In the genomic region with DNA sequence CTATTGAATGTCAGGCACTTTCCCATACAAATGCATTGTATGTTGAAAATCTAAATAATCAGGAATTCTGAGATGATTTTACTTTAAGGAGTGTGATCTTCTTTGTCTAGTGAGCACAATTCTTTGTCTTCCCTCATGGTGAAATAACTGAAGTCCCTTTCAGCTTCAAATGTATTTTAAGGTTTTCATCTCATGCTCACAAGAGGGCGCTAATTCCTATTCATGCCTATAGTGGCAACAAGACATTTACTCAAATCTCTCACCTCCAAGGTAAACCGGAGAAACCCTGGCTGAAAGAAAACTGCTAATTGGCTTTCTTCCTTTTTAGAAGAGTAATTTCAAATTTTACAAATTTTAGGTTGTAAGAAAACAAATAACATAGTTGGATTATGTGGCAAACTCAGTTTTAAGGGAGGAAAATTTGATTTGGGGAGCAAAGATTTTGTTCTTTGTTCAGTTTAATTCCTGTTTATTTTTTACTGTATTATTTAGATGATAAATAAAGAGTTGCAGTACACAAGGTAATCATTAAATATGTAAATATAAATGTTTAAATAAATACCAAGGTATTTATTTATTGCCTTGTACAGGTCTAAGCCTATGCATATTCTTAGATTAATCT, we compare ENCODE assay signal across 1 cellular context.
TF ChIP-seq lines count a peak whose summit lies in the region.

No MANE protein-coding gene starts in this region.

TF ChIP-seq in H1, 55 proteins besides CTCF, POLR2A, EP300 and RAD21 (continued from another document):
- TF ChIP-seq, protein P1, sequence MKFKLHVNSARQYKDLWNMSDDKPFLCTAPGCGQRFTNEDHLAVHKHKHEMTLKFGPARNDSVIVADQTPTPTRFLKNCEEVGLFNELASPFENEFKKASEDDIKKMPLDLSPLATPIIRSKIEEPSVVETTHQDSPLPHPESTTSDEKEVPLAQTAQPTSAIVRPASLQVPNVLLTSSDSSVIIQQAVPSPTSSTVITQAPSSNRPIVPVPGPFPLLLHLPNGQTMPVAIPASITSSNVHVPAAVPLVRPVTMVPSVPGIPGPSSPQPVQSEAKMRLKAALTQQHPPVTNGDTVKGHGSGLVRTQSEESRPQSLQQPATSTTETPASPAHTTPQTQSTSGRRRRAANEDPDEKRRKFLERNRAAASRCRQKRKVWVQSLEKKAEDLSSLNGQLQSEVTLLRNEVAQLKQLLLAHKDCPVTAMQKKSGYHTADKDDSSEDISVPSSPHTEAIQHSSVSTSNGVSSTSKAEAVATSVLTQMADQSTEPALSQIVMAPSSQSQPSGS (IDR thresholded peaks at IDR 0.05; ENCODE audit: low read length), result no peak
- no peak for TF ChIP-seq SP2 (IDR thresholded peaks at IDR 0.05; ENCODE audit: low read length)
- TF ChIP-seq CTBP2 (IDR thresholded peaks at IDR 0.05; ENCODE audit: borderline replicate concordance, insufficient read depth, insufficient read length, low read length), result no peak
- TF ChIP-seq YY1 (IDR thresholded peaks at IDR 0.05; ENCODE audit: low read depth, low read length), result no peak
- no peak for TF ChIP-seq NRF1 (IDR thresholded peaks at IDR 0.05; ENCODE audit: low read depth, low read length)
- no peak for TF ChIP-seq SIX5 (IDR thresholded peaks at IDR 0.05; ENCODE audit: low read depth, low read length)
- TF ChIP-seq RNF2 (IDR thresholded peaks at IDR 0.05; ENCODE audit: borderline replicate concordance, low read depth, low read length, missing control alignments, poor library complexity, severe bottlenecking), result no peak
TF ChIP-seq in H1: peak in this region for 0.
